18 cellular contexts compared by ENCODE assay signal in genomic region chr5:124644582-124644981, GRCh38.
"Had no signal": no experiment of that assay in that cellular context is flagged by ENCODE, and none has a peak within 500 bp of the region (broad histone marks: within the 10 kb centered on the region; RNA-seq: fewer than 3 reads in every experiment).

No MANE protein-coding gene starts in this region.

- H3K4me3 ChIP-seq: coronary artery, gastroesophageal sphincter, lower lobe of right lung, upper lobe of left lung had no signal

- H3K9me3 ChIP-seq: gastroesophageal sphincter, lower lobe of right lung, upper lobe of left lung had no signal

- ATAC-seq: activated T-helper 17 cell treated with anti-CD3 and anti-CD28 coated beads, Interleukin-2, amount 50 U/mL, for 72 hours; gastroesophageal sphincter; left lobe of liver; lower lobe of right lung had no signal

- H3K4me3 Mint-ChIP-seq: activated naive CD8-positive, alpha-beta T cell treated with anti-CD3 and anti-CD28 coated beads for 36 hours; activated T-cell treated with anti-CD3 and anti-CD28 coated beads, Interleukin-2, amount 50 U/mL, for 24 hours; activated T-helper 17 cell treated with anti-CD3 and anti-CD28 coated beads, Interleukin-2, amount 50 U/mL, for 72 hours; immature natural killer cell; neural crest cell; T-helper 2 cell treated with Interferon-gamma antibody and Interleukin-4, amounts not matched to agents 5 μg/mL and 100 μg/mL, for 36 hours had no signal

- H3K27ac Mint-ChIP-seq: activated naive CD8-positive, alpha-beta T cell treated with anti-CD3 and anti-CD28 coated beads for 36 hours; activated T-cell treated with anti-CD3 and anti-CD28 coated beads, Interleukin-2, amount 50 U/mL, for 24 hours; activated T-helper 17 cell treated with anti-CD3 and anti-CD28 coated beads, Interleukin-2, amount 50 U/mL, for 72 hours; immature natural killer cell; T-helper 2 cell treated with Interferon-gamma antibody and Interleukin-4, amounts not matched to agents 5 μg/mL and 100 μg/mL, for 36 hours had no signal

- H3K27me3 ChIP-seq: gastroesophageal sphincter, upper lobe of left lung had no signal

- H3K27ac ChIP-seq: coronary artery, epithelial cell of prostate, gastroesophageal sphincter, lower lobe of right lung, upper lobe of left lung had no signal

- H3K9me3 Mint-ChIP-seq: activated naive CD8-positive, alpha-beta T cell treated with anti-CD3 and anti-CD28 coated beads for 36 hours; activated T-cell treated with anti-CD3 and anti-CD28 coated beads, Interleukin-2, amount 50 U/mL, for 24 hours; activated T-helper 17 cell treated with anti-CD3 and anti-CD28 coated beads, Interleukin-2, amount 50 U/mL, for 72 hours; immature natural killer cell; neural crest cell had no signal

- H3K36me3 Mint-ChIP-seq: immature natural killer cell had no signal

- DNase-seq: activated naive CD4-positive, alpha-beta T cell treated with Interleukin-2 at 50 U/mL for 16 hours; activated naive CD8-positive, alpha-beta T cell treated with anti-CD3 and anti-CD28 coated beads for 36 hours; activated T-cell treated with anti-CD3 and anti-CD28 coated beads, Interleukin-2, amount 50 U/mL, for 24 hours; cerebellar nuclear complex; immature natural killer cell; lower lobe of right lung; mesendoderm; naive B cell; stimulated activated CD4-positive, alpha-beta T cell treated with anti-CD3 and anti-CD28 coated beads, Interleukin-4, amount 100 ng/mL, for 24 hours; stimulated activated naive CD4-positive, alpha-beta T cell treated with Interleukin-2 at 50 U/mL for 16 hours; upper lobe of left lung had no signal
